11 cellular contexts compared by ENCODE assay signal in the genomic region with DNA sequence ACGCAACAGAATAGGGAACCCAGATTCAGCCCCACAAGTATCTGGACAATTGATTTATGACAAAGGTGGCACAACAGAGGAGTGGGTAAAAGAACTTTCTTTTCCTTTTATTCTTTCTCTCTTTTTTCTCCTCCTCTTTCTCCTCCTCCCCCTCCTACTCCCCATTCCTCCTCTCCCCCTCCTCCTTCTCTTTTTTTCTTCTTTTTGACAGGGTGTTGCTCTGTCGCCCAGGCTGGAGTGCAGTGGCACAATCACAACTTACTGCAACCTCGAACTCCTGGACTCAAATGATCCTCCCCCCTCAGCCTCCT. TPM values are rescaled to one million over a fixed set of nuclear protein-coding genes. Genes with fewer than 3 reads are reported as not detected.
DNase-seq lines count a peak whose midpoint lies in the region; ATAC-seq, FAIRE-seq and TF ChIP-seq lines count a peak whose summit lies in the region.
"Had no signal": no experiment of that assay in that cellular context is flagged by ENCODE, and none has a peak within 500 bp of the region (broad histone marks: within the 10 kb centered on the region; RNA-seq: fewer than 3 reads in every experiment).

No MANE protein-coding gene starts in this region.

- FAIRE-seq in A549 (lab: Jason Lieb, UNC) (no peak), RCC 7860 (lab: Jason Lieb, UNC) (no peak)

- H3K36me3 ChIP-seq in GM23338 (ENCODE audit: insufficient read depth), result no peaks in the 10 kb centered on the region

- no peaks in the 10 kb centered on the region for H3K27me3 ChIP-seq in GM23338 (ENCODE audit: insufficient read depth)

- 0 out of 3 replicates have a peak overlapping the region, but pooled peaks have one; percentile 64 for H3K4me3 ChIP-seq in A549
- H3K4me3 ChIP-seq in GM23338, result peak overlapping the region; percentile 94

- TF ChIP-seq CTCF in A549 (IDR thresholded peaks at IDR 0.05) (no peak), GM23338 (conservative IDR thresholded peaks at IDR 0.05; ENCODE audit: low read depth in 2 of 2) (no peak), brain (conservative IDR thresholded peaks at IDR 0.05) (no peak)

- WGBS in A549 (ENCODE audit: missing lambda C conversion rate), result 66% methylated on average over 3 of the region's 3 CpGs

- H3K9me3 Mint-ChIP-seq in GM23338, result peaks cover 9% of the 10 kb centered on the region; the same call in 2 of the 3 replicates
- peaks cover 0 to 12% (median 8%) of the 10 kb centered on the region in 5 experiments for H3K9me3 Mint-ChIP-seq in brain
- no peaks in the 10 kb centered on the region for H3K9me3 Mint-ChIP-seq in natural killer cell treated with Interleukin-12 subunit alpha and Interleukin-12 subunit beta and Interleukin-15 and Interleukin-18, amount 100 ng/mL, for 72 hours

- no peak for TF ChIP-seq RAD21 in A549 (conservative IDR thresholded peaks at IDR 0.05 in 1 of 2, IDR thresholded peaks at IDR 0.05 in 1 of 2)

- H3F3A ChIP-seq in GM23338 (replicated peaks; ENCODE audit: low read depth), result peaks cover 5% of the 10 kb centered on the region; the same call in 1 of the 2 replicates

- POLR2A ChIA-PET in A549 (lab: Yijun Ruan, JAX), result interaction anchor here (1.0 kb wide), 1 partner anchor 47 kb away, joined by 4 read pairs; no protein-coding TSS in a partner anchor

- no peak for ATAC-seq in A549
- ATAC-seq in GM23338, result no peak
- ATAC-seq in natural killer cell treated with Interleukin-12 subunit alpha and Interleukin-12 subunit beta and Interleukin-15 and Interleukin-18, amount 100 ng/mL, for 72 hours, result no peak
- ATAC-seq in HG02571 (IDR thresholded peaks at IDR 0.05; ENCODE audit: unreplicated experiment), result no peak
- ATAC-seq in HG02610 (IDR thresholded peaks at IDR 0.05; ENCODE audit: unreplicated experiment), result no peak

- peaks cover 32% of the 10 kb centered on the region for H3K27me3 Mint-ChIP-seq in GM23338 (ENCODE audit: insufficient read depth, low read depth, poor library complexity)
- peaks cover 34% of the 10 kb centered on the region for H3K27me3 Mint-ChIP-seq in brain
- no peaks in the 10 kb centered on the region for H3K27me3 Mint-ChIP-seq in natural killer cell treated with Interleukin-12 subunit alpha and Interleukin-12 subunit beta and Interleukin-15 and Interleukin-18, amount 100 ng/mL, for 72 hours

- H3K27ac ChIP-seq in A549 (peak overlapping the region in 1 of 2 experiments; percentile 96; a peak in 4 of 6 replicates), GM23338 (ENCODE audit: low read depth) (no peak overlapping the region)

- no peaks in the 10 kb centered on the region for H3K9me2 ChIP-seq in GM23338 (ENCODE audit: insufficient read depth)

- H3K4me1 Mint-ChIP-seq in GM23338, result peaks cover 12% of the 10 kb centered on the region; the same call in 2 of the 3 replicates
- peaks cover 22% of the 10 kb centered on the region for H3K4me1 Mint-ChIP-seq in brain
- H3K4me1 Mint-ChIP-seq in natural killer cell treated with Interleukin-12 subunit alpha and Interleukin-12 subunit beta and Interleukin-15 and Interleukin-18, amount 100 ng/mL, for 72 hours (ENCODE audit: low read depth in 2 of 2), result peaks cover 45 to 55% of the 10 kb centered on the region in 2 donors

- H3K27ac Mint-ChIP-seq in GM23338 (no peak overlapping the region), brain (peak overlapping the region; percentile 99 to 100 (median 100))
- peak overlapping the region; percentile 50 to 94 for H3K27ac Mint-ChIP-seq in natural killer cell treated with Interleukin-12 subunit alpha and Interleukin-12 subunit beta and Interleukin-15 and Interleukin-18, amount 100 ng/mL, for 72 hours

- peaks cover 27% of the 10 kb centered on the region for H3K4me1 ChIP-seq in A549
- peaks cover 9% of the 10 kb centered on the region; the same call in 1 of the 2 replicates for H3K4me1 ChIP-seq in GM23338 (ENCODE audit: insufficient read depth)

- H3K4me2 ChIP-seq in A549 (peak overlapping the region; percentile 88), GM23338 (peak overlapping the region; percentile 80)

- peak overlapping the region; percentile 94 for H2AFZ ChIP-seq in GM23338

- no peak for TF ChIP-seq EP300 in A549 (IDR thresholded peaks at IDR 0.05)

- H3K4me3 Mint-ChIP-seq in GM23338, result peak overlapping the region; percentile 94
- peak overlapping the region; percentile 92 to 96 (median 96) for H3K4me3 Mint-ChIP-seq in brain
- H3K4me3 Mint-ChIP-seq in natural killer cell treated with Interleukin-12 subunit alpha and Interleukin-12 subunit beta and Interleukin-15 and Interleukin-18, amount 100 ng/mL, for 72 hours, result peak overlapping the region; percentile 64

- no peak for TF ChIP-seq POLR2A in A549 (IDR thresholded peaks at IDR 0.05; ENCODE audit: low read length)

- no peaks in the 10 kb centered on the region for H3K9me3 ChIP-seq in A549

- CTCF ChIA-PET in A549 (lab: Yijun Ruan, JAX), result interaction anchor here (1.0 to 17.4 kb wide), 6 partner anchors 12 to 162 kb away, joined by 3 to 224 read pairs (median 4); a partner anchor contains a TSS

- no peaks in the 10 kb centered on the region for H4K20me1 ChIP-seq in GM23338 (replicated peaks; ENCODE audit: insufficient read depth)

- no peak for DNase-seq in A549 (ENCODE audit: low read depth in 1 of 2, low spot score in 1 of 2)
- DNase-seq in GM23338 (ENCODE audit: low spot score), result no peak
- no peak for DNase-seq in natural killer cell treated with Interleukin-12 subunit alpha and Interleukin-12 subunit beta and Interleukin-15 and Interleukin-18, amount 100 ng/mL, for 72 hours (ENCODE audit: low spot score)
- no peak for DNase-seq in AML-193 (lab: John Stamatoyannopoulos, UW)
- no peak for DNase-seq in RCC 7860 (ENCODE audit: low spot score)
- DNase-seq: KG1; NK-92 treated with Interleukin-12 subunit alpha and Interleukin-12 subunit beta, amount 100 ng/mL, for 24 hours had no signal

- H3K36me3 Mint-ChIP-seq in GM23338 (ENCODE audit: low read depth), result peaks cover 5% of the 10 kb centered on the region; the same call in 2 of the 3 replicates
- H3K36me3 Mint-ChIP-seq in brain, result no peaks in the 10 kb centered on the region
- H3K36me3 Mint-ChIP-seq in natural killer cell treated with Interleukin-12 subunit alpha and Interleukin-12 subunit beta and Interleukin-15 and Interleukin-18, amount 100 ng/mL, for 72 hours, result no peaks in the 10 kb centered on the region

- H3K79me2 ChIP-seq in GM23338 (replicated peaks; ENCODE audit: insufficient read depth), result no peaks in the 10 kb centered on the region

TF ChIP-seq in A549, 52 proteins besides CTCF, POLR2A, EP300 and RAD21 (continues in another document):
- TF ChIP-seq CHD4 (IDR thresholded peaks at IDR 0.05; ENCODE audit: borderline replicate concordance), result no peak
- TF ChIP-seq HEYL (CRISPR knock-in tag; IDR thresholded peaks at IDR 0.05), result no peak
- TF ChIP-seq, protein P1, sequence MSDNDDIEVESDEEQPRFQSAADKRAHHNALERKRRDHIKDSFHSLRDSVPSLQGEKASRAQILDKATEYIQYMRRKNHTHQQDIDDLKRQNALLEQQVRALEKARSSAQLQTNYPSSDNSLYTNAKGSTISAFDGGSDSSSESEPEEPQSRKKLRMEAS (IDR thresholded peaks at IDR 0.05), result no peak
- TF ChIP-seq FOSL2 (IDR thresholded peaks at IDR 0.05), result no peak
- TF ChIP-seq FOSL2 (CRISPR knock-in tag; IDR thresholded peaks at IDR 0.05), result no peak

TF ChIP-seq in GM23338, 12 proteins besides CTCF, POLR2A, EP300 and RAD21 (continues in another document):
- TF ChIP-seq, protein P2, sequence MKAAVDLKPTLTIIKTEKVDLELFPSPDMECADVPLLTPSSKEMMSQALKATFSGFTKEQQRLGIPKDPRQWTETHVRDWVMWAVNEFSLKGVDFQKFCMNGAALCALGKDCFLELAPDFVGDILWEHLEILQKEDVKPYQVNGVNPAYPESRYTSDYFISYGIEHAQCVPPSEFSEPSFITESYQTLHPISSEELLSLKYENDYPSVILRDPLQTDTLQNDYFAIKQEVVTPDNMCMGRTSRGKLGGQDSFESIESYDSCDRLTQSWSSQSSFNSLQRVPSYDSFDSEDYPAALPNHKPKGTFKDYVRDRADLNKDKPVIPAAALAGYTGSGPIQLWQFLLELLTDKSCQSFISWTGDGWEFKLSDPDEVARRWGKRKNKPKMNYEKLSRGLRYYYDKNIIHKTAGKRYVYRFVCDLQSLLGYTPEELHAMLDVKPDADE (IDR thresholded peaks at IDR 0.05), result no peak

RNA-seq across cellular contexts. Expression of a gene that starts 16.1 kb away (rescaled TPM):
- polyA plus RNA-seq in A549 (2011; rRNA removed) (not detected in 2 replicates), A549 (2017; fragmentation: RNase III; extraction: RNeasy Plus Mini Kit Qiagen cat#74134 plus additional on column Dnase treatment) (0.25 to 0.34 TPM (median 0.31 TPM) in 3 replicates), GM23338 (2016; fragmentation: Nextera tagmentation; extraction: Ambion mirVana) (0.56 and 1.5 TPM in 2 replicates), brain (ENCODE audit: insufficient read depth, low read depth, low replicate concordance) (1.4 TPM)
- 0.04 and 0.21 TPM in 2 replicates for polyA plus RNA-seq in A549 (2012; cell fraction: cytosol; rRNA removed)
- not detected in 2 replicates for polyA plus RNA-seq in A549 (2012; cell fraction: nucleus; rRNA removed)
- not detected in 2 replicates for polyA minus RNA-seq in A549 (2011; rRNA and poly(A)+ RNA removed)
- total RNA-seq in GM23338 (2014; rRNA removed; shearing (Covaris generic)), result 0.42 TPM in 1 of 2 replicates, not detected in the other
- 10 to 100 TPM; 15.3 to 19.6 TPM for total RNA-seq in natural killer cell treated with Interleukin-12 subunit alpha and Interleukin-12 subunit beta and Interleukin-15 and Interleukin-18, amount 100 ng/mL, for 72 hours
- total RNA-seq: Calu3 had no signal

RNA-seq across cellular contexts. Expression of a gene that starts 16.3 kb away (rescaled TPM):
- not detected in 2 replicates for polyA plus RNA-seq in A549 (2011; rRNA removed)
- polyA plus RNA-seq in A549 (2012; cell fraction: cytosol; rRNA removed), result not detected in 2 replicates
- polyA plus RNA-seq in A549 (2012; cell fraction: nucleus; rRNA removed), result 0.02 TPM in 1 of 2 replicates, not detected in the other
- polyA plus RNA-seq in A549 (2017; fragmentation: RNase III; extraction: RNeasy Plus Mini Kit Qiagen cat#74134 plus additional on column Dnase treatment), result not detected in 3 replicates
- polyA minus RNA-seq in A549 (2011; rRNA and poly(A)+ RNA removed), result not detected in 2 replicates
- 1.2 and 3.0 TPM in 2 replicates for total RNA-seq in GM23338 (2014; rRNA removed; shearing (Covaris generic))
- polyA plus RNA-seq in GM23338 (2016; fragmentation: Nextera tagmentation; extraction: Ambion mirVana), result 1.8 and 2.4 TPM in 2 replicates
- polyA plus RNA-seq in brain (ENCODE audit: insufficient read depth, low read depth, low replicate concordance), result 3.2 TPM
- total RNA-seq in natural killer cell treated with Interleukin-12 subunit alpha and Interleukin-12 subunit beta and Interleukin-15 and Interleukin-18, amount 100 ng/mL, for 72 hours, result 10 to 100 TPM; 26.9 to 54.1 TPM
- total RNA-seq: Calu3 had no signal

RNA-seq across cellular contexts. Expression of a gene that starts 36.3 kb away (rescaled TPM):
- 0.32 and 0.34 TPM in 2 replicates for polyA plus RNA-seq in A549 (2011; rRNA removed)
- polyA plus RNA-seq in A549 (2012; cell fraction: cytosol; rRNA removed), result 0.78 and 0.97 TPM in 2 replicates
- polyA plus RNA-seq in A549 (2012; cell fraction: nucleus; rRNA removed), result 0.92 and 0.97 TPM in 2 replicates
- polyA plus RNA-seq in A549 (2017; fragmentation: RNase III; extraction: RNeasy Plus Mini Kit Qiagen cat#74134 plus additional on column Dnase treatment), result 0.98 to 1.6 TPM (median 1.1 TPM) in 3 replicates
- 0.10 and 0.70 TPM in 2 replicates for polyA minus RNA-seq in A549 (2011; rRNA and poly(A)+ RNA removed)
- 2.2 and 2.4 TPM in 2 replicates for total RNA-seq in GM23338 (2014; rRNA removed; shearing (Covaris generic))
- polyA plus RNA-seq in GM23338 (2016; fragmentation: Nextera tagmentation; extraction: Ambion mirVana), result 0.38 and 0.71 TPM in 2 replicates
- polyA plus RNA-seq in brain (ENCODE audit: insufficient read depth, low read depth, low replicate concordance), result 1.8 TPM
- not detected for total RNA-seq in natural killer cell treated with Interleukin-12 subunit alpha and Interleukin-12 subunit beta and Interleukin-15 and Interleukin-18, amount 100 ng/mL, for 72 hours
- total RNA-seq: Calu3 had no signal
